8 cellular contexts compared by ENCODE assay signal in the genomic region with DNA sequence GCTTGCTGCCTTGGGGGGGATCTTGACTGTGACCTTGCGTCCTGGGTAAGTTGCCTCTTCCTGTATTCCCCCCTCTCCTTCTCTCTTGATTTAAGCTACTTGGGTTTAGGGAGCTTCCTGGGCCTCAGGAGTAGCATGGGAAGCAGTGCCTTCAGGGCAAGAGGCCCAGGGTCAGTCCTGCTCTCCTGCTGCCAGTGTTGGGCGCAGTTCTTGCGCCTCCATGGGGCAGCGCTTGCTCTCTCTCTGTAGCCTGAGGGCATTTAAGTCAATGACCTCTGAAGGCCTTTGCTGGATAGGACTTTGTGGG.
DNase-seq lines count a peak whose midpoint lies in the region; ATAC-seq and TF ChIP-seq lines count a peak whose summit lies in the region.

No MANE protein-coding gene starts in this region.

- DNase-seq in activated naive CD4-positive, alpha-beta T cell treated with anti-CD3 and anti-CD28 coated beads for 36 hours = no peak
- DNase-seq in activated naive CD4-positive, alpha-beta T cell treated with anti-CD3 and anti-CD28 coated beads, Interleukin-2, amount 50 U/mL, for 16 hours = no peak
- DNase-seq in colonic mucosa (no peak), upper lobe of left lung (peak in 1 of 2 donors; percentile 19), GM20000 (ENCODE audit: low spot score) (no peak), NCI-H1417 (lab: John Stamatoyannopoulos, UW) (no peak)

- peaks cover 7% of the 10 kb centered on the region for H3K4me1 ChIP-seq in colonic mucosa
- H3K4me1 ChIP-seq in muscle layer of duodenum (ENCODE audit: control insufficient read depth in 1 of 2, insufficient read depth in 2 of 2, low read length in 2 of 2) = peaks cover 13 to 38% of the 10 kb centered on the region in 2 donors
- peaks cover 25 to 37% (median 31%) of the 10 kb centered on the region in 4 donors for H3K4me1 ChIP-seq in upper lobe of left lung

- peaks cover 66% of the 10 kb centered on the region for H3K4me1 Mint-ChIP-seq in activated naive CD4-positive, alpha-beta T cell treated with anti-CD3 and anti-CD28 coated beads for 36 hours (ENCODE audit: low read depth)

- H3K27me3 ChIP-seq in colonic mucosa = no peaks in the 10 kb centered on the region
- H3K27me3 ChIP-seq in muscle layer of duodenum (ENCODE audit: low read depth, low read length) = no peaks in the 10 kb centered on the region
- no peaks in the 10 kb centered on the region for H3K27me3 ChIP-seq in upper lobe of left lung

- no peaks in the 10 kb centered on the region for H3K9me3 Mint-ChIP-seq in activated naive CD4-positive, alpha-beta T cell treated with anti-CD3 and anti-CD28 coated beads for 36 hours

- peak overlapping the region; percentile 71 for H3K4me3 Mint-ChIP-seq in activated naive CD4-positive, alpha-beta T cell treated with anti-CD3 and anti-CD28 coated beads for 36 hours

- peak overlapping the region in 1 of 2 donors; percentile 84 for H3K9ac ChIP-seq in colonic mucosa (ENCODE audit: low read depth in 2 of 2, low read length in 2 of 2)

- H3K36me3 ChIP-seq in colonic mucosa (no peaks in the 10 kb centered on the region), muscle layer of duodenum (ENCODE audit: control insufficient read depth in 1 of 2, insufficient read depth in 2 of 2, low read length in 2 of 2) (peaks cover 0 to 1% of the 10 kb centered on the region in 2 donors), upper lobe of left lung (no peaks in the 10 kb centered on the region)

- no peak for TF ChIP-seq EP300 in upper lobe of left lung (IDR thresholded peaks at IDR 0.05)

- no peak for ATAC-seq in upper lobe of left lung (ENCODE audit: low FRiP score in 2 of 2)
- no peak for ATAC-seq in GM18517 (IDR thresholded peaks at IDR 0.05; ENCODE audit: unreplicated experiment)

- TF ChIP-seq CTCF in colonic mucosa (IDR thresholded peaks at IDR 0.05) (no peak), upper lobe of left lung (IDR thresholded peaks at IDR 0.05) (no peak), GM20000 (IDR thresholded peaks at IDR 0.05; ENCODE audit: extremely low read depth, missing control alignments) (no peak)

- CTCF ChIA-PET in activated naive CD4-positive, alpha-beta T cell treated with anti-CD3 and anti-CD28 coated beads for 36 hours (lab: Charles Lee) = interaction anchor here (0.9 to 2.7 kb wide), 3 partner anchors 93 to 166 kb away, joined by 3 to 11 read pairs (median 3); no protein-coding TSS in a partner anchor

- 50 to 86% methylated on average over 1 to 4 of the region's 4 CpGs for WGBS in upper lobe of left lung, 2 donors

- H3K27ac ChIP-seq in colonic mucosa = peak overlapping the region; percentile 18
- peak overlapping the region; percentile 97 for H3K27ac ChIP-seq in muscle layer of duodenum (ENCODE audit: low read length)
- peak overlapping the region; percentile 31 to 82 (median 78) for H3K27ac ChIP-seq in upper lobe of left lung

- H3K27ac Mint-ChIP-seq in activated naive CD4-positive, alpha-beta T cell treated with anti-CD3 and anti-CD28 coated beads for 36 hours = peak overlapping the region; percentile 94

- H3K27me3 Mint-ChIP-seq in activated naive CD4-positive, alpha-beta T cell treated with anti-CD3 and anti-CD28 coated beads for 36 hours (ENCODE audit: low read depth) = no peaks in the 10 kb centered on the region

- H3K9me3 ChIP-seq in colonic mucosa (no peaks in the 10 kb centered on the region), muscle layer of duodenum (ENCODE audit: control insufficient read depth in 1 of 2, low read length in 2 of 2) (no peaks in the 10 kb centered on the region), upper lobe of left lung (no peaks in the 10 kb centered on the region)

- intact Hi-C loops in activated naive CD4-positive, alpha-beta T cell treated with anti-CD3 and anti-CD28 coated beads for 36 hours (cut with micrococcal nuclease) = loop anchor here (1.0 to 2.0 kb wide), 4 partner anchors 30 to 544 kb away; no protein-coding TSS in a partner anchor
- intact Hi-C loops in colonic mucosa (cut with DNase I) = no loop called here

- no peak for TF ChIP-seq POLR2A in upper lobe of left lung (IDR thresholded peaks at IDR 0.05)

- no peak overlapping the region for H3K4me3 ChIP-seq in colonic mucosa
- H3K4me3 ChIP-seq in muscle layer of duodenum (ENCODE audit: low read depth in 1 of 2, low read length in 2 of 2) = peak overlapping the region in 1 of 2 donors; percentile 44
- peak overlapping the region in 1 of 4 donors; percentile 34 for H3K4me3 ChIP-seq in upper lobe of left lung

- no peaks in the 10 kb centered on the region for H3K36me3 Mint-ChIP-seq in activated naive CD4-positive, alpha-beta T cell treated with anti-CD3 and anti-CD28 coated beads for 36 hours (ENCODE audit: low read depth)

Comparison
In these comparisons a context has a peak if more than half of its experiments do, and no peak if none do; other contexts are left out.
1. H3K27ac ChIP-seq: peak in every context shown above with its lines; median percentile 97 in muscle layer of duodenum; 78 in upper lobe of left lung; 18 in colonic mucosa.